Comparison of ENCODE assay signal across 1 cellular context in the genomic region with DNA sequence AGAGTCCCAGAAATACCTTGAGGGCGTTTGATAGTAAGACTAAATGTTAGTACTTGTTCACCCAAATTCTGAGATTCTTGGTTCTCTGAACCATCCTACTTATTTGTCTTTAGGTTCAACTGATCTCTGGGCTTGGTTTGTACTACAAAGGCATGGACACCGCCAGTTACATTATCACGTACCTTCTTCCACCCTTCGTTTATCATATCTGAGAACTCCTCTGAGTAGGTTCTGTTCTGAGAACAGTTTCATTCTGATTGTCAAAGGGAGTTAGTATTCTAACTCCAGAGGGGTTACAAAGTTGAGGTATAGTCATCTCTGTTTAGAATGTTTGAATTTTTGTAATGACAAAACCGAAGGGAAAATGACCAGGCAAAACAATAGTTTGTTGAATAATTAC.
TF ChIP-seq lines count a peak whose summit lies in the region.

No MANE protein-coding gene starts in this region.

TF ChIP-seq in GM23338, 12 proteins besides CTCF, POLR2A, EP300 and RAD21 (continued from another document):
- TF ChIP-seq, protein P1, sequence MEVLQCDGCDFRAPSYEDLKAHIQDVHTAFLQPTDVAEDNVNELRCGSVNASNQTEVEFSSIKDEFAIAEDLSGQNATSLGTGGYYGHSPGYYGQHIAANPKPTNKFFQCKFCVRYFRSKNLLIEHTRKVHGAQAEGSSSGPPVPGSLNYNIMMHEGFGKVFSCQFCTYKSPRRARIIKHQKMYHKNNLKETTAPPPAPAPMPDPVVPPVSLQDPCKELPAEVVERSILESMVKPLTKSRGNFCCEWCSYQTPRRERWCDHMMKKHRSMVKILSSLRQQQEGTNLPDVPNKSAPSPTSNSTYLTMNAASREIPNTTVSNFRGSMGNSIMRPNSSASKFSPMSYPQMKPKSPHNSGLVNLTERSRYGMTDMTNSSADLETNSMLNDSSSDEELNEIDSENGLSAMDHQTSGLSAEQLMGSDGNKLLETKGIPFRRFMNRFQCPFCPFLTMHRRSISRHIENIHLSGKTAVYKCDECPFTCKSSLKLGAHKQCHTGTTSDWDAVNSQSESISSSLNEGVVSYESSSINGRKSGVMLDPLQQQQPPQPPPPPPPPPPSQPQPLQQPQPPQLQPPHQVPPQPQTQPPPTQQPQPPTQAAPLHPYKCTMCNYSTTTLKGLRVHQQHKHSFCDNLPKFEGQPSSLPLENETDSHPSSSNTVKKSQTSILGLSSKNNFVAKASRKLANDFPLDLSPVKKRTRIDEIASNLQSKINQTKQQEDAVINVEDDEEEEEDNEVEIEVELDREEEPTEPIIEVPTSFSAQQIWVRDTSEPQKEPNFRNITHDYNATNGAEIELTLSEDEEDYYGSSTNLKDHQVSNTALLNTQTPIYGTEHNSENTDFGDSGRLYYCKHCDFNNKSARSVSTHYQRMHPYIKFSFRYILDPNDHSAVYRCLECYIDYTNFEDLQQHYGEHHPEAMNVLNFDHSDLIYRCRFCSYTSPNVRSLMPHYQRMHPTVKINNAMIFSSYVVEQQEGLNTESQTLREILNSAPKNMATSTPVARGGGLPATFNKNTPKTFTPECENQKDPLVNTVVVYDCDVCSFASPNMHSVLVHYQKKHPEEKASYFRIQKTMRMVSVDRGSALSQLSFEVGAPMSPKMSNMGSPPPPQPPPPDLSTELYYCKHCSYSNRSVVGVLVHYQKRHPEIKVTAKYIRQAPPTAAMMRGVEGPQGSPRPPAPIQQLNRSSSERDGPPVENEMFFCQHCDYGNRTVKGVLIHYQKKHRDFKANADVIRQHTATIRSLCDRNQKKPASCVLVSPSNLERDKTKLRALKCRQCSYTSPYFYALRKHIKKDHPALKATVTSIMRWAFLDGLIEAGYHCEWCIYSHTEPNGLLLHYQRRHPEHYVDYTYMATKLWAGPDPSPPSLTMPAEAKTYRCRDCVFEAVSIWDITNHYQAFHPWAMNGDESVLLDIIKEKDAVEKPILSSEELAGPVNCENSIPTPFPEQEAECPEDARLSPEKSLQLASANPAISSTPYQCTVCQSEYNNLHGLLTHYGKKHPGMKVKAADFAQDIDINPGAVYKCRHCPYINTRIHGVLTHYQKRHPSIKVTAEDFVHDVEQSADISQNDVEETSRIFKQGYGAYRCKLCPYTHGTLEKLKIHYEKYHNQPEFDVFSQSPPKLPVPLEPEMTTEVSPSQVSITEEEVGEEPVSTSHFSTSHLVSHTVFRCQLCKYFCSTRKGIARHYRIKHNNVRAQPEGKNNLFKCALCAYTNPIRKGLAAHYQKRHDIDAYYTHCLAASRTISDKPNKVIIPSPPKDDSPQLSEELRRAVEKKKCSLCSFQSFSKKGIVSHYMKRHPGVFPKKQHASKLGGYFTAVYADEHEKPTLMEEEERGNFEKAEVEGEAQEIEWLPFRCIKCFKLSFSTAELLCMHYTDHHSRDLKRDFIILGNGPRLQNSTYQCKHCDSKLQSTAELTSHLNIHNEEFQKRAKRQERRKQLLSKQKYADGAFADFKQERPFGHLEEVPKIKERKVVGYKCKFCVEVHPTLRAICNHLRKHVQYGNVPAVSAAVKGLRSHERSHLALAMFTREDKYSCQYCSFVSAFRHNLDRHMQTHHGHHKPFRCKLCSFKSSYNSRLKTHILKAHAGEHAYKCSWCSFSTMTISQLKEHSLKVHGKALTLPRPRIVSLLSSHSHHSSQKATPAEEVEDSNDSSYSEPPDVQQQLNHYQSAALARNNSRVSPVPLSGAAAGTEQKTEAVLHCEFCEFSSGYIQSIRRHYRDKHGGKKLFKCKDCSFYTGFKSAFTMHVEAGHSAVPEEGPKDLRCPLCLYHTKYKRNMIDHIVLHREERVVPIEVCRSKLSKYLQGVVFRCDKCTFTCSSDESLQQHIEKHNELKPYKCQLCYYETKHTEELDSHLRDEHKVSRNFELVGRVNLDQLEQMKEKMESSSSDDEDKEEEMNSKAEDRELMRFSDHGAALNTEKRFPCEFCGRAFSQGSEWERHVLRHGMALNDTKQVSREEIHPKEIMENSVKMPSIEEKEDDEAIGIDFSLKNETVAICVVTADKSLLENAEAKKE (CRISPR knock-in tag; IDR thresholded peaks at IDR 0.05) = no peak
